Comparison of ENCODE assay signal across 21 cellular contexts in the genomic region with DNA sequence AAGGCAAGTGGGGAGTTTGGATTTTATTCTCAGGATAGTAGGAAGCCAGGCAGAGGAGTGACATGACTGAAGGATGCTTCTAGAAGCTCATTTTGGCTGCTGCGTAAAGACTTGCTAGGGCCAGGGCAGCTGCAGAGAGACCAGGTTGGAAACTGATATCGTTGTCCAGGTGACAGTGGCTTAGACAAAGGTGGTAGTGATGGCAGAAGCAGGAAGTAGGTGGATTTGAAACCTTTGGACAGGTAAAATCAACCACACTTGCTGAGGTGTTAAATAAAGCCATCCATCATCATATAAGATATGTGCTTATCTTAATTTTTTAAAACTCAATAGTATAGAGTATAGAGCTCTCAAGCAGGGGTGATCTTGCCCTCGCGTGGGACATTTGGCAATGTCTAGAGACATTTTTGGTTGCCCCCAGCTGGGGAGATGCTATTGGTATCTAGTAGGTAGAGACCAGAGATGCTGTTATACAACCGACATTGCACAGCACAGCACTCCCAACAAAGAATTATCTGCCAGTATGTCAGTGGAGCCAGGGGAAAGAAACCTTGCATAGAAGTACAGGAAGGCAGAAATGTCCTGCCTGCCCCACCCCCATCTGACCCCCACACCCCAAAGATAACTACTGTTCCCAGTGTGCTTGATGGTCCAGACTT. TPM values are rescaled to one million over a fixed set of nuclear protein-coding genes. Genes with fewer than 3 reads are reported as not detected.
DNase-seq lines count a peak whose midpoint lies in the region; FAIRE-seq and TF ChIP-seq lines count a peak whose summit lies in the region.
"Had no signal": no experiment of that assay in that cellular context is flagged by ENCODE, and none has a peak within 500 bp of the region (broad histone marks: within the 10 kb centered on the region; RNA-seq: fewer than 3 reads in every experiment).

No MANE protein-coding gene starts in this region.

- no peak overlapping the region for H3K4me3 Mint-ChIP-seq in neural crest cell
- H3K4me3 Mint-ChIP-seq: B cell; CD8-positive, alpha-beta T cell; GM23338 had no signal

- DNase-seq in DMS153 (lab: John Stamatoyannopoulos, UW), result peak; percentile 73
- no peak for DNase-seq in DMS153 treated with DMSO at 0.1 percent for 48 hours (lab: John Stamatoyannopoulos, UW; ENCODE audit: unreplicated experiment)
- DNase-seq in COLO668 (lab: John Stamatoyannopoulos, UW; ENCODE audit: unreplicated experiment), result peak; percentile 67
- peak; percentile 36 for DNase-seq in colonic mucosa
- no peak for DNase-seq in neural crest cell (ENCODE audit: low read depth, low spot score)
- DNase-seq in frontal cortex (ENCODE audit: low spot score in 2 of 2), result no peak
- DNase-seq in NCI-H2107 (lab: John Stamatoyannopoulos, UW), result no peak
- DNase-seq: Calu3; CD8-positive, alpha-beta T cell; Karpas-422; NCI-H1105; NCI-H1436 treated with DMSO at 0.1 percent for 48 hours; NCI-H2029; NK-92 treated with Interleukin-12 subunit alpha and Interleukin-12 subunit beta, amount 100 ng/mL, for 24 hours; PC-3 had no signal

- H3K9me3 Mint-ChIP-seq in neural crest cell, result no peaks in the 10 kb centered on the region
- H3K9me3 Mint-ChIP-seq: CD8-positive, alpha-beta T cell; GM23338 had no signal

- TF ChIP-seq CTCF in colonic mucosa (IDR thresholded peaks at IDR 0.05) (no peak), neural crest cell (conservative IDR thresholded peaks at IDR 0.05) (no peak)

- H3K27me3 Mint-ChIP-seq in neural crest cell (ENCODE audit: low read depth), result no peaks in the 10 kb centered on the region

- H3K36me3 Mint-ChIP-seq in neural crest cell (ENCODE audit: low read depth), result no peaks in the 10 kb centered on the region
- H3K36me3 Mint-ChIP-seq: CD8-positive, alpha-beta T cell had no signal

- no peaks in the 10 kb centered on the region for H3K9me3 ChIP-seq in colonic mucosa
- H3K9me3 ChIP-seq: HAP-1 had no signal

- H3K27ac Mint-ChIP-seq in neural crest cell (ENCODE audit: unreplicated experiment), result peak overlapping the region; percentile 38
- H3K27ac Mint-ChIP-seq: B cell; CD8-positive, alpha-beta T cell had no signal

- H3K9ac ChIP-seq in colonic mucosa (ENCODE audit: low read depth in 2 of 2, low read length in 2 of 2), result no peak overlapping the region

- no peak overlapping the region for H3K27ac ChIP-seq in colonic mucosa
- H3K27ac ChIP-seq: 22Rv1, C4-2B had no signal

- H3K4me1 ChIP-seq in colonic mucosa, result peaks cover 19% of the 10 kb centered on the region
- H3K4me1 ChIP-seq: HAP-1 had no signal

- H3K4me3 ChIP-seq in colonic mucosa, result no peak overlapping the region
- H3K4me3 ChIP-seq: GM23338, HAP-1 had no signal

- no peaks in the 10 kb centered on the region for H3K36me3 ChIP-seq in colonic mucosa
- H3K36me3 ChIP-seq: HAP-1 had no signal

- FAIRE-seq in frontal cortex (lab: Jason Lieb, UNC), result no peak
- FAIRE-seq: G401.6 had no signal

- intact Hi-C loops in colonic mucosa (cut with DNase I), result no loop called here

- peaks cover 42% of the 10 kb centered on the region for H3K4me1 Mint-ChIP-seq in neural crest cell
- H3K4me1 Mint-ChIP-seq: B cell had no signal

- H3K27me3 ChIP-seq in colonic mucosa, result no peaks in the 10 kb centered on the region

RNA-seq across cellular contexts. Expression of a gene that starts 31.0 kb away (rescaled TPM):
- total RNA-seq in colonic mucosa (10 to 100 TPM; 21.3 to 28.6 TPM), neural crest cell (6.6 and 6.7 TPM in 2 replicates), frontal cortex (1.6 TPM)
- total RNA-seq: CD8-positive, alpha-beta T cell had no signal

Comparison
In these comparisons a context has a peak if more than half of its experiments do, and no peak if none do; other contexts are left out.
1. DNase-seq: peak in DMS153 (single experiment), COLO668 (single experiment) and colonic mucosa (single experiment); none in DMS153 treated with DMSO at 0.1 percent for 48 hours (single experiment), neural crest cell (single experiment), frontal cortex (0 of 2) and NCI-H2107 (single experiment).